8 cellular contexts compared by ENCODE assay signal in the genomic region with DNA sequence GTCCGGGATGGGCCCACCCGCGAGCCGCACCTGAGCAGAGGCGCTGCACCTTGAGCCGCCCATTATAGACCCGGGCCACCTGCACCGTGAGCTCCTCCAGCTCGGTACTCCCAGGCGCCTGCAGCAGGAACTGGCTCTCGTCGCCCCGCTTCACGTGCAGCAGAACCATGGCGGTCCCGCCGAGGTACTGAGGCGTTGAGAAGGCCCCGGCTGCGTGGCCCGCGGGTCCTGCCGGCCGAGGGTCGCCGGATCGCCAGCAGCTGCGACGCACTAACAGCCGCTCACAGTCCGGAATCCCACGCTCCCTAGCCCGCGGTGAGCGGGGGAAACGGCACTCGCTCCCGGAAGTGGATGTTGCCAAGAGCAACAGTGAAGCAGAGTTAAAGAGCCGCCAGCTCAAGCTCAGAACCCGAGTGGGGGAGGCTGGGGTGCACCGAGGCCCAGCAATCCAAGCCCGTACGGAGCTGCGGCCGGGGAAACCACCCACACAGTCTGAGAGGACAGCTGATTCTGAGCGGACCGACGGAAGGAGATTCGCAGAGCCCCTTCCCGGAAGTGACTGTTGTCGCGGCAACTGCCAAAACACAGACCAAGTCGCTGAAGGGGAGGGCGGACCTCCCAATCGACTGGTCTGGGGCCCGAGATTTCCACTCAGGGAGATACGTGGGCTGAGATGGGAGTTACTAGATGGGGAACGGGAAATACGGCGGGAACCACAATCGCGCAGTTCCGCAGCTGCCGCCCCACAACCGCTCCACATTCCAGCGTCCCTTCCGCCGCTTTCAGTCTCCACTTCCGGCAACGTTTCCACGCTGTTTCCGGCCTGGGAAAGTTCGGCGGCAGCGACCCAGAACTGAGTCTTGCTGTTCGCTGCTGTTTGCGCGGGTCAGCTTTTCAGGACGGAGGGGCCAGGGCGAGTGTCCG. TPM values are rescaled to one million over a fixed set of nuclear protein-coding genes. Genes with fewer than 3 reads are reported as not detected.
DNase-seq lines count a peak whose midpoint lies in the region; ATAC-seq, FAIRE-seq and TF ChIP-seq lines count a peak whose summit lies in the region.

Gene CFAP298, minus strand, starts transcription at position 303 of the 924 bp plus-strand sequence. Its CDS starts 134 bp downstream, at position 169.

- H3K27me3 ChIP-seq in keratinocyte (ENCODE audit: control insufficient read depth, extremely low read depth, insufficient read depth, low read length), result no peaks in the 10 kb centered on the region

- H3K27ac ChIP-seq in keratinocyte (ENCODE audit: control insufficient read depth, insufficient read depth, low read length), result peak within 1 kb of the TSS; percentile 94

- DNase-seq in AG09309 (ENCODE audit: low read depth) (peak; percentile 78), NCI-H446 treated with DMSO at 0.1 percent for 48 hours (lab: John Stamatoyannopoulos, UW) (peak; percentile 83), cerebellar nuclear complex (lab: John Stamatoyannopoulos, UW) (peak; percentile 44 to 69), keratinocyte (ENCODE audit: low read depth, low spot score) (no peak)
- peak; percentile 82 for DNase-seq in activated CD4-positive, CD25-positive, alpha-beta regulatory T cell treated with anti-CD3 and anti-CD28 coated beads, Interleukin-2, amount 50 U/mL, for 72 hours
- peak; percentile 65 to 66 for DNase-seq in stimulated activated CD4-positive, alpha-beta T cell treated with anti-CD3 and anti-CD28 coated beads, Interleukin-15, amount 100 ng/mL, for 1 hour (ENCODE audit: low read depth in 1 of 2, low spot score in 1 of 2)

- peaks cover 6 to 7% of the 10 kb centered on the region in 2 experiments for H3K36me3 ChIP-seq in keratinocyte (ENCODE audit: control insufficient read depth in 2 of 2, extremely low read depth in 1 of 2, insufficient read depth in 2 of 2, low read length in 2 of 2)

- H3K4me1 ChIP-seq in keratinocyte (ENCODE audit: control insufficient read depth, extremely low read depth, insufficient read depth, low read length), result no peaks in the 10 kb centered on the region

- peak within 1 kb of the TSS; percentile 97 for H2AFZ ChIP-seq in keratinocyte (ENCODE audit: control insufficient read depth, low read length)

- ATAC-seq in GM19023 (IDR thresholded peaks at IDR 0.05; ENCODE audit: unreplicated experiment) (peak; percentile 96), HG03280 (IDR thresholded peaks at IDR 0.05; ENCODE audit: unreplicated experiment) (peak; percentile 95)

- peaks cover 31% of the 10 kb centered on the region for H3K79me2 ChIP-seq in keratinocyte (ENCODE audit: control insufficient read depth, insufficient read depth, low read length)

- no peaks in the 10 kb centered on the region for H3K9me1 ChIP-seq in keratinocyte (ENCODE audit: control insufficient read depth, extremely low read depth, insufficient read depth, low read length)

- no peaks in the 10 kb centered on the region for H4K20me1 ChIP-seq in keratinocyte (ENCODE audit: control insufficient read depth, extremely low read depth, insufficient read depth, low read length)

- FAIRE-seq in keratinocyte (lab: Jason Lieb, UNC), result peak; percentile 41

- H3K4me2 ChIP-seq in keratinocyte (ENCODE audit: control insufficient read depth, extremely low read depth, insufficient read depth, low read depth, low read length), result peak within 1 kb of the TSS; percentile 75

- dilution Hi-C loops in keratinocyte (cut with MboI; ENCODE audit: extremely low pct_ligation_motif_present, low sequenced_read_pairs), result no loop called here

- TF ChIP-seq CTCF in AG09309 (IDR thresholded peaks at IDR 0.05; ENCODE audit: control insufficient read depth, insufficient read depth, low read depth, low read length, missing control alignments) (no peak), keratinocyte (optimal IDR thresholded peaks at IDR 0.05 in 1 of 3, IDR thresholded peaks at IDR 0.05 in 1 of 3, conservative IDR thresholded peaks at IDR 0.05 in 1 of 3; ENCODE audit: extremely low read depth in 1 of 3, insufficient read depth in 2 of 3, low read length in 3 of 3) (no peak)

- peak within 1 kb of the TSS; percentile 89 for H3K9ac ChIP-seq in keratinocyte (ENCODE audit: control insufficient read depth, extremely low read depth, insufficient read depth, low read length)

- H3K4me3 ChIP-seq in AG09309 (ENCODE audit: control insufficient read depth, low read depth, low read length), result peak within 1 kb of the TSS; percentile 87
- H3K4me3 ChIP-seq in keratinocyte (ENCODE audit: control insufficient read depth in 2 of 3, extremely low read depth in 1 of 3, insufficient read depth in 2 of 3, low read depth in 1 of 3, low read length in 3 of 3), result peak within 1 kb of the TSS; percentile 72 to 100 (median 96)

- no peaks in the 10 kb centered on the region for H3K9me3 ChIP-seq in keratinocyte (ENCODE audit: control insufficient read depth, low read depth, low read length)

RNA-seq across cellular contexts. Expression of gene CFAP298, which starts in this region (rescaled TPM):
- polyA plus RNA-seq in keratinocyte, result 19.2 to 47.2 TPM (median 37.0 TPM) in 3 replicates
- 32.1 TPM for polyA plus RNA-seq in keratinocyte (2011; ENCODE audit: low read depth)
- polyA plus RNA-seq in keratinocyte (2011; cell fraction: cytosol; rRNA removed), result 30.2 and 31.4 TPM in 2 replicates
- 32.8 and 42.4 TPM in 2 replicates for polyA plus RNA-seq in keratinocyte (2011; cell fraction: nucleus; rRNA removed)
- polyA plus RNA-seq in keratinocyte (2012; ENCODE audit: low replicate concordance), result 34.6 and 42.1 TPM in 2 replicates
- 2.8 to 6.3 TPM (median 2.9 TPM) in 3 replicates for polyA minus RNA-seq in keratinocyte
- polyA minus RNA-seq in keratinocyte (2011; cell fraction: cytosol; rRNA and poly(A)+ RNA removed), result 15.0 TPM
- 8.2 and 8.8 TPM in 2 replicates for polyA minus RNA-seq in keratinocyte (2011; cell fraction: nucleus; rRNA and poly(A)+ RNA removed)
